ENCODE assay signal across 8 cellular contexts in the genomic region with DNA sequence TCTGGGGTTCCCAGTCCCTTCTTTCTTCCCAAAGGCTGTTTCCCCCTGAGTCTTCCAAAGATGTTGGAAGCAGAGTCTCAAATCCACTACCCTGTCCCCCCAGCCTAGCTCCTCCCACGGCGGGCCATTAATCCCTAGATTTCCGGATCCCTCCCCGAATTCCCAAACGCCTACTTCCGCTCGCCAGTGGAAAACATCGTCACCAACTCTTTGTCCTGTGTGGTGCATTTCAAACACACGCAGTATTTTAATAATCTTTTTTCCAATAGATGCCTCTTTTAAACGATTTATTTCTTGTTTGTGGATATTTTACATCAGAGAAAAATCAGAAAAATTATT. TPM values are rescaled to one million over a fixed set of nuclear protein-coding genes. Genes with fewer than 3 reads are reported as not detected.
DNase-seq lines count a peak whose midpoint lies in the region; ATAC-seq and TF ChIP-seq lines count a peak whose summit lies in the region.

No MANE protein-coding gene starts in this region.

- no peak for ATAC-seq in stimulated activated effector memory CD8-positive, alpha-beta T cell treated with anti-CD3 and anti-CD28 coated beads, Interleukin-12 subunit alpha, Interleukin-12 subunit beta, amount 100 ng/mL, for 72 hours
- ATAC-seq in GM18505 (IDR thresholded peaks at IDR 0.05; ENCODE audit: unreplicated experiment): no peak

- H3K9me3 Mint-ChIP-seq in CD14-positive monocyte: peaks cover 0 to 3% (median 2%) of the 10 kb centered on the region in 7 donors
- no peaks in the 10 kb centered on the region for H3K9me3 Mint-ChIP-seq in stimulated activated effector memory CD8-positive, alpha-beta T cell treated with anti-CD3 and anti-CD28 coated beads, Interleukin-12 subunit alpha, Interleukin-12 subunit beta, amount 100 ng/mL, for 72 hours

- peak overlapping the region; percentile 96 to 99 for H3K4me3 Mint-ChIP-seq in CD14-positive monocyte
- peak overlapping the region; percentile 98 for H3K4me3 Mint-ChIP-seq in stimulated activated effector memory CD8-positive, alpha-beta T cell treated with anti-CD3 and anti-CD28 coated beads, Interleukin-12 subunit alpha, Interleukin-12 subunit beta, amount 100 ng/mL, for 72 hours

- H3K27me3 Mint-ChIP-seq in CD14-positive monocyte (ENCODE audit: low read depth in 3 of 3): peaks cover 4 to 6% (median 4%) of the 10 kb centered on the region in 3 donors

- intact Hi-C loops in CD14-positive monocyte (cut with micrococcal nuclease): loop anchor here (5.0 to 10.0 kb wide), 3 partner anchors 53 to 57 kb away; a partner anchor contains a TSS
- intact Hi-C loops in colonic mucosa (cut with DNase I): no loop called here

- peaks cover 42% of the 10 kb centered on the region for H3K4me1 Mint-ChIP-seq in CD14-positive monocyte
- H3K4me1 Mint-ChIP-seq in stimulated activated effector memory CD8-positive, alpha-beta T cell treated with anti-CD3 and anti-CD28 coated beads, Interleukin-12 subunit alpha, Interleukin-12 subunit beta, amount 100 ng/mL, for 72 hours: peaks cover 27% of the 10 kb centered on the region

- H3K9me3 ChIP-seq in Peyer's patch (no peaks in the 10 kb centered on the region), colonic mucosa (no peaks in the 10 kb centered on the region)

- no peaks in the 10 kb centered on the region for H3K27me3 ChIP-seq in Peyer's patch
- no peaks in the 10 kb centered on the region for H3K27me3 ChIP-seq in colonic mucosa

- H3K36me3 Mint-ChIP-seq in CD14-positive monocyte: peaks cover 30 to 47% of the 10 kb centered on the region in 2 donors
- H3K36me3 Mint-ChIP-seq in stimulated activated effector memory CD8-positive, alpha-beta T cell treated with anti-CD3 and anti-CD28 coated beads, Interleukin-12 subunit alpha, Interleukin-12 subunit beta, amount 100 ng/mL, for 72 hours: peaks cover 62% of the 10 kb centered on the region

- H3K4me3 ChIP-seq in Peyer's patch: peak overlapping the region; percentile 64 to 81 (median 72)
- H3K4me3 ChIP-seq in colonic mucosa: peak overlapping the region; percentile 100

- peaks cover 0 to 26% (median 0%) of the 10 kb centered on the region in 3 donors for H3K36me3 ChIP-seq in Peyer's patch
- no peaks in the 10 kb centered on the region for H3K36me3 ChIP-seq in colonic mucosa

- DNase-seq in CD14-positive monocyte (ENCODE audit: low spot score) (no peak), HK-2 (ENCODE audit: unreplicated experiment) (peak; percentile 63), Peyer's patch (peak; percentile 36 to 79 (median 73)), colonic mucosa (peak; percentile 86), kidney tubule cell (ENCODE audit: low spot score) (peak; percentile 69), GF-D8 (lab: John Stamatoyannopoulos, UW) (no peak)
- DNase-seq in stimulated activated effector memory CD8-positive, alpha-beta T cell treated with anti-CD3 and anti-CD28 coated beads, Interleukin-12 subunit alpha, Interleukin-12 subunit beta, amount 100 ng/mL, for 72 hours (ENCODE audit: low spot score in 2 of 2): no peak

- TF ChIP-seq POLR2A in Peyer's patch (IDR thresholded peaks at IDR 0.05): no peak
- TF ChIP-seq POLR2A in GM18505 (IDR thresholded peaks at IDR 0.05; ENCODE audit: borderline replicate concordance, extremely low read depth, insufficient read depth, insufficient read length): no peak

- H3K27ac Mint-ChIP-seq in CD14-positive monocyte: peak overlapping the region; percentile 96 to 100 (median 98)
- peak overlapping the region; percentile 95 for H3K27ac Mint-ChIP-seq in stimulated activated effector memory CD8-positive, alpha-beta T cell treated with anti-CD3 and anti-CD28 coated beads, Interleukin-12 subunit alpha, Interleukin-12 subunit beta, amount 100 ng/mL, for 72 hours

- peak overlapping the region; percentile 93 to 97 for H3K9ac ChIP-seq in colonic mucosa (ENCODE audit: low read depth in 2 of 2, low read length in 2 of 2)

- peak overlapping the region; percentile 89 to 98 (median 98) for H3K27ac ChIP-seq in Peyer's patch
- peak overlapping the region; percentile 99 for H3K27ac ChIP-seq in colonic mucosa

- no peak for TF ChIP-seq CTCF in CD14-positive monocyte (IDR thresholded peaks at IDR 0.05)
- peak in 1 of 6 experiments; percentile 3 for TF ChIP-seq CTCF in Peyer's patch (IDR thresholded peaks at IDR 0.05)
- no peak for TF ChIP-seq CTCF in colonic mucosa (IDR thresholded peaks at IDR 0.05)

- H3K4me1 ChIP-seq in Peyer's patch: peaks cover 0 to 24% (median 13%) of the 10 kb centered on the region in 4 donors
- no peaks in the 10 kb centered on the region for H3K4me1 ChIP-seq in colonic mucosa

RNA-seq across cellular contexts. Expression of a gene that starts 0.6 kb away (rescaled TPM):
- 1 to 10 TPM; 5.9 to 8.2 TPM for polyA plus RNA-seq in CD14-positive monocyte
- total RNA-seq in Peyer's patch (10 to 100 TPM; 17.2 to 34.6 (median 29.3) TPM), colonic mucosa (10 to 100 TPM; 17.9 to 20.5 TPM)

RNA-seq across cellular contexts. Expression of a gene that starts 0.7 kb away (rescaled TPM):
- polyA plus RNA-seq in CD14-positive monocyte: 1 to 10 TPM; 2.7 to 4.2 TPM
- 1 to 10 TPM; 4.1 to 8.4 (median 4.7) TPM for total RNA-seq in Peyer's patch
- total RNA-seq in colonic mucosa: 1 to 10 TPM; 6.2 to 7.5 TPM

RNA-seq across cellular contexts. Expression of a gene that starts 55.2 kb away (rescaled TPM):
- 100 to 1,000 TPM; 218 to 305 TPM for polyA plus RNA-seq in CD14-positive monocyte
- total RNA-seq in Peyer's patch: 10 to 100 TPM; 51.9 to 84.2 (median 68.0) TPM
- total RNA-seq in colonic mucosa: 10 to 100 TPM; 51.7 to 67.4 TPM

RNA-seq across cellular contexts. Expression of a gene that starts 55.3 kb away (rescaled TPM):
- polyA plus RNA-seq in CD14-positive monocyte: 1 to 10 TPM; 7.9 to 9.9 TPM
- total RNA-seq in Peyer's patch (10 to 100 TPM in 2 of 4 donors, 1 to 10 TPM in 2; 2.8 to 14.0 (median 9.5) TPM), colonic mucosa (10 to 100 TPM in 1 of 2 donors, 1 to 10 TPM in 1; 7.3 to 17.9 TPM)

Comparison
In these comparisons a context has a peak if more than half of its experiments do, and no peak if none do; other contexts are left out.
1. DNase-seq: peak in HK-2 (single experiment), Peyer's patch (3 of 3), colonic mucosa (single experiment) and kidney tubule cell (single experiment); none in CD14-positive monocyte (single experiment), stimulated activated effector memory CD8-positive, alpha-beta T cell treated with anti-CD3 and anti-CD28 coated beads, Interleukin-12 subunit alpha, Interleukin-12 subunit beta, amount 100 ng/mL, for 72 hours (0 of 2) and GF-D8 (single experiment).